In genomic region chr1:234608026-234608719, GRCh38 we compare ENCODE assay signal across 8 cellular contexts. TPM values are rescaled to one million over a fixed set of nuclear protein-coding genes. Genes with fewer than 3 reads are reported as not detected.
DNase-seq lines count a peak whose midpoint lies in the region; ATAC-seq lines count a peak whose summit lies in the region.

No MANE protein-coding gene starts in this region.

- peaks cover 75% of the 10 kb centered on the region for H3K36me3 Mint-ChIP-seq in effector memory CD8-positive, alpha-beta T cell (ENCODE audit: insufficient read depth)

- H3K4me1 Mint-ChIP-seq in effector memory CD8-positive, alpha-beta T cell (ENCODE audit: low read depth in 2 of 2): peaks cover 59 to 71% of the 10 kb centered on the region in 2 donors

- H3K9me3 Mint-ChIP-seq in effector memory CD8-positive, alpha-beta T cell: no peaks in the 10 kb centered on the region

- H3K27ac Mint-ChIP-seq in effector memory CD8-positive, alpha-beta T cell: peak overlapping the region; percentile 95 to 100

- 6 to 10% methylated on average over 21 to 22 of the region's 39 CpGs for WGBS in mesodermal cell (ENCODE audit: insufficient coverage in 2 of 2), 2 experiments

- DNase-seq in SHP77 (lab: John Stamatoyannopoulos, UW): peak; percentile 61 to 70
- DNase-seq in SHP77 treated with DMSO at 0.1 percent for 48 hours (lab: John Stamatoyannopoulos, UW): no peak
- peak; percentile 75 to 86 for DNase-seq in NOMO-1 (lab: John Stamatoyannopoulos, UW; ENCODE audit: unreplicated experiment in 2 of 2)
- peak; percentile 31 to 57 (median 44) for DNase-seq in activated CD8-positive, alpha-beta memory T cell treated with anti-CD3 and anti-CD28 coated beads for 48 hours (ENCODE audit: low read depth in 2 of 3, low spot score in 2 of 3)
- DNase-seq in effector memory CD8-positive, alpha-beta T cell: peak; percentile 70 to 72 (median 72)
- DNase-seq in stimulated activated CD8-positive, alpha-beta memory T cell treated with anti-CD3 and anti-CD28 coated beads, Interleukin-2, amount 100 ng/mL, for 1 hour (ENCODE audit: low read depth in 2 of 2): peak; percentile 54 to 56

- no peaks in the 10 kb centered on the region for H3K27me3 Mint-ChIP-seq in effector memory CD8-positive, alpha-beta T cell

- peak; percentile 23 for ATAC-seq in HG03280 (IDR thresholded peaks at IDR 0.05; ENCODE audit: unreplicated experiment)
- ATAC-seq in effector memory CD8-positive, alpha-beta T cell (replicated peaks): peak; percentile 44

- H3K4me3 ChIP-seq in mesodermal cell (ENCODE audit: extremely low read depth, insufficient read depth, low read length, poor library complexity, severe bottlenecking): peak overlapping the region; percentile 57

- H3K4me3 Mint-ChIP-seq in effector memory CD8-positive, alpha-beta T cell: peak overlapping the region; percentile 85 to 94

- peak overlapping the region; percentile 89 for H3K27ac ChIP-seq in mesodermal cell (ENCODE audit: low read depth, low read length, severe bottlenecking)

- H3K4me1 ChIP-seq in mesodermal cell (ENCODE audit: control insufficient read depth, insufficient read depth, low read length, poor library complexity, severe bottlenecking): peaks cover 25% of the 10 kb centered on the region

- H3K9me3 ChIP-seq in mesodermal cell (ENCODE audit: control insufficient read depth, low read length): no peaks in the 10 kb centered on the region

- peaks cover 46% of the 10 kb centered on the region for H3K36me3 ChIP-seq in mesodermal cell (ENCODE audit: control insufficient read depth, insufficient read depth, low read length)

RNA-seq across cellular contexts. Expression of gene IRF2BP2, which starts 1.8 kb away (rescaled TPM):
- 122 TPM for polyA plus RNA-seq in mesodermal cell (2013, experiment 1 of 2)
- 99.9 TPM for polyA plus RNA-seq in mesodermal cell (2013, experiment 2 of 2)
